Comparison of ENCODE assay signal across 2 cellular contexts in genomic region chrX:106752101-106752678, GRCh38.
TF ChIP-seq lines count a peak whose summit lies in the region.

No MANE protein-coding gene starts in this region.

TF ChIP-seq in SK-N-SH, 30 proteins besides CTCF, POLR2A, EP300 and RAD21 (continued from another document):
- TF ChIP-seq PBX3 (IDR thresholded peaks at IDR 0.05) (no peak), ZBTB33 (IDR thresholded peaks at IDR 0.05; ENCODE audit: borderline replicate concordance, low read depth) (no peak)

TF ChIP-seq in SK-N-SH treated with all-trans-retinoic acid at 6 μM for 48 hours, 23 proteins besides CTCF, POLR2A, EP300 and RAD21 (continued from another document):
- TF ChIP-seq CSRNP3 (CRISPR knock-in tag; IDR thresholded peaks at IDR 0.05): no peak
- TF ChIP-seq SNAI2 (CRISPR knock-in tag; IDR thresholded peaks at IDR 0.05): no peak
